ENCODE assay signal across 16 cellular contexts in genomic region chr14:32531942-32532341, GRCh38.
DNase-seq lines count a peak whose midpoint lies in the region; ATAC-seq and TF ChIP-seq lines count a peak whose summit lies in the region.
"Had no signal": no experiment of that assay in that cellular context is flagged by ENCODE, and none has a peak within 500 bp of the region (broad histone marks: within the 10 kb centered on the region; RNA-seq: fewer than 3 reads in every experiment).

No MANE protein-coding gene starts in this region.

- H3K27me3 ChIP-seq in dorsolateral prefrontal cortex (no peaks in the 10 kb centered on the region), gastrocnemius medialis (no peaks in the 10 kb centered on the region), suprapubic skin (no peaks in the 10 kb centered on the region)

- 38% methylated on average over 1 of the region's 1 CpG for WGBS in suprapubic skin

- no peak overlapping the region for H3K27ac Mint-ChIP-seq in Calu3 (ENCODE audit: unreplicated experiment)
- H3K27ac Mint-ChIP-seq: CD4-positive, alpha-beta memory T cell; H9 had no signal

- H3K36me3 Mint-ChIP-seq in Calu3 (ENCODE audit: insufficient read depth, unreplicated experiment), result no peaks in the 10 kb centered on the region
- H3K36me3 Mint-ChIP-seq: CD4-positive, alpha-beta memory T cell had no signal

- CTCF ChIA-PET in Calu3 (lab: Charles Lee), result no interaction called here

- TF ChIP-seq POLR2A in gastrocnemius medialis (IDR thresholded peaks at IDR 0.05), result no peak
- no peak for TF ChIP-seq POLR2A in suprapubic skin (IDR thresholded peaks at IDR 0.05)

- ATAC-seq in gastrocnemius medialis, result peak in 1 of 2 donors; percentile 54
- ATAC-seq: HCT116 had no signal

- H3K4me1 Mint-ChIP-seq in Calu3 (ENCODE audit: low read depth, unreplicated experiment), result no peaks in the 10 kb centered on the region
- H3K4me1 Mint-ChIP-seq: CD4-positive, alpha-beta memory T cell; H9 had no signal

- intact Hi-C loops in dorsolateral prefrontal cortex (cut with DNase I) (no loop called here), gastrocnemius medialis (cut with DNase I; ENCODE audit: low total_unique reads) (no loop called here), Calu3 (cut with micrococcal nuclease; ENCODE audit: unreplicated experiment) (no loop called here)

- TF ChIP-seq EP300 in suprapubic skin (IDR thresholded peaks at IDR 0.05), result no peak

- H3K4me3 Mint-ChIP-seq in Calu3 (ENCODE audit: low read depth, unreplicated experiment), result no peak overlapping the region
- H3K4me3 Mint-ChIP-seq: CD4-positive, alpha-beta memory T cell; H9 had no signal

- no peaks in the 10 kb centered on the region for H3K9me3 ChIP-seq in gastrocnemius medialis
- no peaks in the 10 kb centered on the region for H3K9me3 ChIP-seq in suprapubic skin

- peaks cover 46 to 55% of the 10 kb centered on the region in 2 donors for H3K4me1 ChIP-seq in gastrocnemius medialis
- H3K4me1 ChIP-seq in suprapubic skin, result no peaks in the 10 kb centered on the region

- H3K36me3 ChIP-seq in gastrocnemius medialis (no peaks in the 10 kb centered on the region), suprapubic skin (no peaks in the 10 kb centered on the region)

- no TSS peak for BruUV-seq in Calu3 (replicated peaks; lab: Mats Ljungman, UMichigan)

- H3K27me3 Mint-ChIP-seq in Calu3 (ENCODE audit: unreplicated experiment), result peaks cover 21% of the 10 kb centered on the region

- TF ChIP-seq CTCF in dorsolateral prefrontal cortex (IDR thresholded peaks at IDR 0.05 in 54 of 56, conservative IDR thresholded peaks at IDR 0.05 in 2 of 56; ENCODE audit: low read depth in 1 of 56, partially characterized antibody in 56 of 56) (no peak), gastrocnemius medialis (IDR thresholded peaks at IDR 0.05 in 4 of 5, conservative IDR thresholded peaks at IDR 0.05 in 1 of 5) (no peak), suprapubic skin (IDR thresholded peaks at IDR 0.05) (no peak), Calu3 (IDR thresholded peaks at IDR 0.05; ENCODE audit: unreplicated experiment) (no peak)

- no peaks in the 10 kb centered on the region for H3K9me3 Mint-ChIP-seq in Calu3 (ENCODE audit: low read depth, unreplicated experiment)
- H3K9me3 Mint-ChIP-seq: H9 had no signal

- H3K27ac ChIP-seq in dorsolateral prefrontal cortex (peak overlapping the region in 36 of 59 donors; percentile 4 to 72 (median 29)), gastrocnemius medialis (peak overlapping the region; percentile 60 to 77 (median 70)), suprapubic skin (no peak overlapping the region)
- H3K27ac ChIP-seq: GM23248 had no signal

- DNase-seq in NCI-H2171 treated with DMSO at 0.1 percent for 48 hours (lab: John Stamatoyannopoulos, UW), result peak; percentile 82
- no peak for DNase-seq in NCI-H2171 (lab: John Stamatoyannopoulos, UW)
- DNase-seq in LHCN-M2 (ENCODE audit: low read depth), result peak; percentile 54
- no peak for DNase-seq in dorsolateral prefrontal cortex
- no peak for DNase-seq in gastrocnemius medialis
- no peak for DNase-seq in suprapubic skin (ENCODE audit: low spot score in 2 of 2)
- DNase-seq in GM19240 (ENCODE audit: insufficient read length, low spot score), result no peak
- no peak for DNase-seq in Calu3
- DNase-seq: C1 segment of cervical spinal cord; CD4-positive, alpha-beta memory T cell; COR-L47; DMS153; DND-41; GM23248; H9 had no signal

- in situ Hi-C loops in gastrocnemius medialis (cut with MboI; ENCODE audit: low sequenced_read_pairs in 4 of 4), result no loop called here

- H3K4me3 ChIP-seq in dorsolateral prefrontal cortex, result no peak overlapping the region
- no peak overlapping the region for H3K4me3 ChIP-seq in gastrocnemius medialis
- H3K4me3 ChIP-seq in suprapubic skin, result no peak overlapping the region
- H3K4me3 ChIP-seq: GM23248 had no signal

Comparison
In these comparisons a context has a peak if more than half of its experiments do, and no peak if none do; other contexts are left out.
1. DNase-seq: peak in NCI-H2171 treated with DMSO at 0.1 percent for 48 hours (single experiment) and LHCN-M2 (single experiment); none in NCI-H2171 (single experiment), dorsolateral prefrontal cortex (0 of 10), gastrocnemius medialis (0 of 2), suprapubic skin (0 of 2), GM19240 (single experiment) and Calu3 (single experiment).